ENCODE assay signal across 23 cellular contexts in genomic region chr3:64384561-64384960, GRCh38.
"Had no signal": no experiment of that assay in that cellular context is flagged by ENCODE, and none has a peak within 500 bp of the region (broad histone marks: within the 10 kb centered on the region; RNA-seq: fewer than 3 reads in every experiment).

No MANE protein-coding gene starts in this region.

- H3K9ac ChIP-seq: parathyroid adenoma had no signal

- DNase-seq: caudate nucleus; effector CD8-positive, alpha-beta T cell; esophagus squamous epithelium; foreskin keratinocyte; heart right ventricle; islet precursor cell; left ventricle myocardium inferior; lower lobe of right lung; mesenchymal stem cell; naive B cell; occipital lobe; psoas muscle; stimulated activated CD4-positive, alpha-beta T cell treated with anti-CD3 and anti-CD28 coated beads, Interleukin-12 subunit alpha, Interleukin-12 subunit beta, amount 100 ng/mL, for 4 hours; stimulated activated naive CD4-positive, alpha-beta T cell; stomach; substantia nigra; transverse colon had no signal

- H3K36me3 ChIP-seq: esophagus squamous epithelium, heart right ventricle, left ventricle myocardium inferior, lower lobe of right lung, stomach, thoracic aorta, transverse colon had no signal

- H3K4me3 ChIP-seq: coronary artery, esophagus squamous epithelium, heart right ventricle, left ventricle myocardium inferior, lower lobe of right lung, psoas muscle, skin epidermis, stomach, thoracic aorta, transverse colon had no signal

- H2AFZ ChIP-seq: parathyroid adenoma had no signal

- H3K36me3 Mint-ChIP-seq: naive B cell had no signal

- H3K27ac Mint-ChIP-seq: naive B cell had no signal

- H3K4me1 ChIP-seq: foreskin keratinocyte, heart right ventricle, left ventricle myocardium inferior, lower lobe of right lung, parathyroid adenoma, psoas muscle had no signal

- H3K79me2 ChIP-seq: parathyroid adenoma had no signal

- H3K9me3 Mint-ChIP-seq: nephron had no signal

- H3K4me3 Mint-ChIP-seq: naive B cell had no signal

- H3K4me1 Mint-ChIP-seq: naive B cell had no signal

- H3K27ac ChIP-seq: coronary artery, epithelial cell of prostate, esophagus squamous epithelium, foreskin keratinocyte, heart right ventricle, left ventricle myocardium inferior, lower lobe of right lung, parathyroid adenoma, psoas muscle, skin epidermis, stomach, thoracic aorta, transverse colon had no signal

- H3K27me3 ChIP-seq: esophagus squamous epithelium, foreskin keratinocyte, heart right ventricle, stomach, transverse colon had no signal

- H3K9me3 ChIP-seq: esophagus squamous epithelium, lower lobe of right lung, psoas muscle, thoracic aorta, transverse colon had no signal
